In the genomic region with DNA sequence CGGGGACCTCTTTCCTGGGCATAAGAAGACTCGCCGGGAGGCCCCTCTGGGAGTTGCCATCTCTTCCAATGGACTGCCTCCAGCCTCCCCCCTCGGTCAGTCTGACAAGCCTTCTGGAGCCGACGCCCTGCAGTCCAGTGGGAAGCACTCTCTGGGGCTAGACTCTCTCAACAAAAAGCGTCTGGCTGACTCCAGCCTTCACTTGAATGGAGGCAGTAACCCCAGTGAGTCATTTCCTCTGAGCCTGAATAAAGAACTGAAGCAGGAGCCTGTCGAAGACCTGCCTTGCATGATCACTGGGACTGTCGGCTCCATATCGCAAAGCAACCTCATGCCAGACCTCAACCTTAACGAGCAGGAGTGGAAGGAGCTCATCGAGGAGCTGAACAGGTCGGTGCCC, we compare ENCODE assay signal across 8 cellular contexts. TPM values are rescaled to one million over a fixed set of nuclear protein-coding genes. Genes with fewer than 3 reads are reported as not detected.
DNase-seq lines count a peak whose midpoint lies in the region; ATAC-seq and TF ChIP-seq lines count a peak whose summit lies in the region.

No MANE protein-coding gene starts in this region.

- H3K36me3 ChIP-seq in MG63: peaks cover 50% of the 10 kb centered on the region

- peak overlapping the region; percentile 53 for H3K4me3 Mint-ChIP-seq in chondrocyte (ENCODE audit: unreplicated experiment)

- H3K4me3 ChIP-seq in AG09309 (ENCODE audit: control insufficient read depth, low read depth, low read length) (no peak overlapping the region), MG63 (no peak overlapping the region)

- no peaks in the 10 kb centered on the region for H3K9me3 Mint-ChIP-seq in chondrocyte (ENCODE audit: low read depth)

- DNase-seq in AG09309 (ENCODE audit: low read depth) (peak; percentile 63), MG63 (peak; percentile 89), chondrocyte (ENCODE audit: low spot score) (peak; percentile 89), lung microvascular endothelial cell (ENCODE audit: low read depth in 2 of 2) (peak; percentile 63 to 92), NCI-H2107 treated with DMSO at 0.1 percent for 48 hours (lab: John Stamatoyannopoulos, UW; ENCODE audit: unreplicated experiment) (no peak), superior temporal gyrus (ENCODE audit: extremely low spot score) (no peak)

- no peaks in the 10 kb centered on the region for H3K27me3 Mint-ChIP-seq in chondrocyte (ENCODE audit: low read depth)

- H3K27ac Mint-ChIP-seq in chondrocyte (ENCODE audit: unreplicated experiment): peak overlapping the region; percentile 96

- peaks cover 68% of the 10 kb centered on the region for H3K4me1 Mint-ChIP-seq in chondrocyte (ENCODE audit: low read depth)

- ATAC-seq in HG03045 (IDR thresholded peaks at IDR 0.05; ENCODE audit: unreplicated experiment) (no peak), HG02885 (IDR thresholded peaks at IDR 0.05; ENCODE audit: poor library complexity, unreplicated experiment) (no peak)

- no peak for TF ChIP-seq CTCF in AG09309 (IDR thresholded peaks at IDR 0.05; ENCODE audit: control insufficient read depth, insufficient read depth, low read depth, low read length, missing control alignments)
- TF ChIP-seq CTCF in chondrocyte (IDR thresholded peaks at IDR 0.05): no peak

- no peaks in the 10 kb centered on the region for H3K9me3 ChIP-seq in MG63

- H3K36me3 Mint-ChIP-seq in chondrocyte (ENCODE audit: low read depth): peaks cover 4% of the 10 kb centered on the region

- H3K27me3 ChIP-seq in MG63: no peaks in the 10 kb centered on the region

RNA-seq across cellular contexts. Expression of a gene that starts 28.4 kb away (rescaled TPM):
- total RNA-seq in MG63 (2014; rRNA removed; shearing (Covaris generic); ENCODE audit: low replicate concordance): 1.7 TPM in 1 of 2 replicates, not detected in the other
- 1.2 to 1.7 TPM (median 1.3 TPM) in 3 replicates for total RNA-seq in chondrocyte
- 0.44 and 0.79 TPM in 2 replicates for total RNA-seq in lung microvascular endothelial cell

RNA-seq across cellular contexts. Expression of a gene that starts 32.8 kb away (rescaled TPM):
- total RNA-seq in MG63 (2014; rRNA removed; shearing (Covaris generic); ENCODE audit: low replicate concordance): 10.6 and 21.3 TPM in 2 replicates
- 29.3 to 29.9 TPM (median 29.9 TPM) in 3 replicates for total RNA-seq in chondrocyte
- total RNA-seq in lung microvascular endothelial cell: 5.4 and 6.9 TPM in 2 replicates

RNA-seq across cellular contexts. Expression of a gene that starts 41.3 kb away (rescaled TPM):
- total RNA-seq in MG63 (2014; rRNA removed; shearing (Covaris generic); ENCODE audit: low replicate concordance): 149 and 238 TPM in 2 replicates
- total RNA-seq in chondrocyte (135 to 144 TPM (median 142 TPM) in 3 replicates), lung microvascular endothelial cell (104 and 132 TPM in 2 replicates)

RNA-seq across cellular contexts. Expression of a gene that starts 55.3 kb away (rescaled TPM):
- total RNA-seq in MG63 (2014; rRNA removed; shearing (Covaris generic); ENCODE audit: low replicate concordance): 484 and 538 TPM in 2 replicates
- total RNA-seq in chondrocyte (219 to 297 TPM (median 296 TPM) in 3 replicates), lung microvascular endothelial cell (407 and 548 TPM in 2 replicates)

Comparison
In these comparisons a context has a peak if more than half of its experiments do, and no peak if none do; other contexts are left out.
1. DNase-seq: peak in AG09309 (single experiment), MG63 (single experiment), chondrocyte (single experiment) and lung microvascular endothelial cell (2 of 2); none in NCI-H2107 treated with DMSO at 0.1 percent for 48 hours (single experiment) and superior temporal gyrus (single experiment).